ENCODE assay signal across 25 cellular contexts in genomic region chr1:1148061-1148460, GRCh38. TPM values are rescaled to one million over a fixed set of nuclear protein-coding genes. Genes with fewer than 3 reads are reported as not detected.
"Had no signal": no experiment of that assay in that cellular context is flagged by ENCODE, and none has a peak within 500 bp of the region (broad histone marks: within the 10 kb centered on the region; RNA-seq: fewer than 3 reads in every experiment).

No MANE protein-coding gene starts in this region.

- H3K9me3 ChIP-seq: gastroesophageal sphincter, neutrophil, psoas muscle, right lobe of liver, testis had no signal

- FAIRE-seq: colon had no signal

- H3K27ac ChIP-seq: esophagus squamous epithelium, gastroesophageal sphincter, neutrophil, psoas muscle, right lobe of liver, testis, tibial nerve had no signal

- ATAC-seq: effector memory CD8-positive, alpha-beta T cell; gastroesophageal sphincter; left colon; left ventricle myocardium superior; naive thymus-derived CD4-positive, alpha-beta T cell; psoas muscle; right lobe of liver; stimulated activated naive B cell treated with anti-CD40 and anti-IgM and Interleukin-4, amounts not matched to agents 10 μg/mL and 1 μg/mL and 100 μg/mL, for 72 hours; stimulated activated naive CD8-positive, alpha-beta T cell treated with anti-CD3 and anti-CD28 coated beads, Interleukin-15, amount 100 ng/mL, for 72 hours had no signal

- H3K27me3 Mint-ChIP-seq: effector memory CD8-positive, alpha-beta T cell; naive thymus-derived CD4-positive, alpha-beta T cell; stimulated activated naive B cell treated with anti-CD40 and anti-IgM and Interleukin-4, amounts not matched to agents 10 μg/mL and 1 μg/mL and 100 μg/mL, for 72 hours; stimulated activated naive CD8-positive, alpha-beta T cell treated with anti-CD3 and anti-CD28 coated beads, Interleukin-15, amount 100 ng/mL, for 72 hours had no signal

- H3K4me3 Mint-ChIP-seq: dendritic cell treated with granulocyte-macrophage colony-stimulating factor and Interleukin-4, amounts not matched to agents 40 ng/mL and 50 ng/mL, for 4 days; effector memory CD8-positive, alpha-beta T cell; naive thymus-derived CD4-positive, alpha-beta T cell; nephron progenitor cell; stimulated activated naive B cell treated with anti-CD40 and anti-IgM and Interleukin-4, amounts not matched to agents 10 μg/mL and 1 μg/mL and 100 μg/mL, for 72 hours; stimulated activated naive CD8-positive, alpha-beta T cell treated with anti-CD3 and anti-CD28 coated beads, Interleukin-15, amount 100 ng/mL, for 72 hours had no signal

- H3K36me3 ChIP-seq: esophagus squamous epithelium, gastroesophageal sphincter, neutrophil, right lobe of liver, tibial nerve had no signal

- H3K4me1 ChIP-seq: gastroesophageal sphincter, psoas muscle, right lobe of liver, testis had no signal

- DNase-seq: effector memory CD8-positive, alpha-beta T cell; esophagus squamous epithelium; foreskin fibroblast; left colon; left ventricle myocardium superior; naive thymus-derived CD4-positive, alpha-beta T cell; nephron progenitor cell; psoas muscle; retina; right lobe of liver; stimulated activated CD4-positive, alpha-beta T cell treated with anti-CD3 and anti-CD28 coated beads, Interleukin-4, amount 100 ng/mL, for 1 hour; stimulated activated CD8-positive, alpha-beta memory T cell treated with anti-CD3 and anti-CD28 coated beads, Interleukin-4, amount 100 ng/mL, for 48 hours; stimulated activated naive B cell treated with anti-CD40 and anti-IgM and Interleukin-4, amounts not matched to agents 10 μg/mL and 1 μg/mL and 100 μg/mL, for 72 hours; stimulated activated naive CD8-positive, alpha-beta T cell treated with anti-CD3 and anti-CD28 coated beads, Interleukin-15, amount 100 ng/mL, for 72 hours; testis had no signal

- H3K27me3 ChIP-seq: neutrophil, right lobe of liver, testis had no signal

- H3K4me3 ChIP-seq: esophagus squamous epithelium, gastroesophageal sphincter, lung, psoas muscle, right lobe of liver, testis, tibial nerve had no signal

- H3K27ac Mint-ChIP-seq: dendritic cell treated with granulocyte-macrophage colony-stimulating factor and Interleukin-4, amounts not matched to agents 40 ng/mL and 50 ng/mL, for 4 days; nephron progenitor cell; stimulated activated naive B cell treated with anti-CD40 and anti-IgM and Interleukin-4, amounts not matched to agents 10 μg/mL and 1 μg/mL and 100 μg/mL, for 72 hours; stimulated activated naive CD8-positive, alpha-beta T cell treated with anti-CD3 and anti-CD28 coated beads, Interleukin-15, amount 100 ng/mL, for 72 hours had no signal

RNA-seq across cellular contexts. Expression of gene TTLL10, which starts 25.6 kb away (rescaled TPM):
- total RNA-seq: epithelial cell of proximal tubule, kidney epithelial cell, left ventricle myocardium superior, osteoblast, right lobe of liver, tibial nerve, urinary bladder had no signal
- polyA plus RNA-seq: naive thymus-derived CD4-positive, alpha-beta T cell had no signal

RNA-seq across cellular contexts. Expression of gene TNFRSF18, which starts 58.3 kb away (rescaled TPM):
- total RNA-seq: osteoblast, testis, urinary bladder had no signal
